Comparison of ENCODE assay signal across 17 cellular contexts in the genomic region with DNA sequence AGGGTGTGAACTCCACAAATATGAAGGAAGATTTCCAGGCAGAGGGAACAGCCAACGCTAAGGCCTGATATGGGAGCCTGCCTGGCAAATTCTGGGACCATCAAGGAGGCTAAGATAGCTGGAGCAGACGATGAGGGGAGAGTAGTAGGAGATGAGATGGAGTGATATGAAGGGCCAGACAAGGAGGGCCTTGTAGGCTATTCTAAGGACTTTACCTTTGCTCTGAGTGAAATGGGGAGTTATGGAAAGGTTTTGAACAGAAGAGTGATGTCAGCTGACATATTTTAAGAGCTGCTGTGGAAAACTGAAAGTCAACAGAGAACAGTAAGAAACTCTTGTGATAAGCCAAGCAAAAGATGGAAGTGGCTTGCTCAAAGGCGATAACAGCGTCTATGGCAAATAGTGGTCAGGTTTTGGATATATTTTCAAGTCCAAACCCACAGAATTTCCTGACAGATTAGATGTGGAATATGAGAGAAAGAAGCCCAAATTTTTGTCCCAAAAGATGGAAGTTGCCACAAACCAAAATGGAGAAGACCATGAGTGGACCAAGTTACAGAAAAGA. TPM values are rescaled to one million over a fixed set of nuclear protein-coding genes. Genes with fewer than 3 reads are reported as not detected.
A peak's percentile ranks its signal among the peaks of the same experiment; 100 is the strongest.
DNase-seq lines count a peak whose midpoint lies in the region; ATAC-seq, FAIRE-seq and TF ChIP-seq lines count a peak whose summit lies in the region.
"Had no signal": no experiment of that assay in that cellular context is flagged by ENCODE, and none has a peak within 500 bp of the region (broad histone marks: within the 10 kb centered on the region; RNA-seq: fewer than 3 reads in every experiment).

No MANE protein-coding gene starts in this region.

- H3K4me3 Mint-ChIP-seq in CD4-positive, alpha-beta memory T cell = peak overlapping the region in 6 of 8 donors; percentile 12 to 53 (median 34)

- 0 out of 2 replicates have a peak, but pooled peaks have one; percentile 61 for TF ChIP-seq EP300 in K562 (IDR thresholded peaks at IDR 0.05; ENCODE audit: low read length)

- peaks cover 0 to 14% of the 10 kb centered on the region in 2 donors for H3K36me3 Mint-ChIP-seq in CD4-positive, alpha-beta memory T cell

- peak overlapping the region; percentile 30 to 100 (median 75) for H3K27ac Mint-ChIP-seq in CD4-positive, alpha-beta memory T cell

- FAIRE-seq in K562 (lab: Jason Lieb, UNC) (peak; percentile 52), kidney (lab: Jason Lieb, UNC) (no peak)
- FAIRE-seq: bronchial epithelial cell, pancreas had no signal

- 5% methylated on average over 4 of the region's 4 CpGs for WGBS in K562 (ENCODE audit: insufficient coverage, low coverage, missing lambda C conversion rate)

- ATAC-seq in K562 (no peak), GM19351 (IDR thresholded peaks at IDR 0.05; ENCODE audit: unreplicated experiment) (no peak)
- ATAC-seq: activated naive CD4-positive, alpha-beta T cell treated with anti-CD3 and anti-CD28 coated beads, Interleukin-2, amount 50 U/mL, for 72 hours; left ventricle myocardium superior; pancreas; sciatic nerve had no signal

- no peaks in the 10 kb centered on the region for H3K27me3 ChIP-seq in CD4-positive, alpha-beta memory T cell (ENCODE audit: insufficient read depth, low read length)
- H3K27me3 ChIP-seq in K562 (ENCODE audit: control insufficient read depth in 2 of 2, insufficient read depth in 2 of 2, low read length in 2 of 2) (no peaks in the 10 kb centered on the region), osteoblast (ENCODE audit: insufficient read depth, low read length) (no peaks in the 10 kb centered on the region)
- H3K27me3 ChIP-seq: dorsolateral prefrontal cortex, pancreas, SJSA1, vagina had no signal

- H3K4me1 Mint-ChIP-seq in CD4-positive, alpha-beta memory T cell = peaks cover 25 to 46% (median 30%) of the 10 kb centered on the region in 4 donors

- CTCF ChIA-PET in CD4-positive, alpha-beta memory T cell (lab: Charles Lee; ENCODE audit: partially characterized antibody) = interaction anchor here (0.8 to 1.4 kb wide), 2 partner anchors 11 to 723 kb away, joined by 3 to 4 read pairs; no protein-coding TSS in a partner anchor
- CTCF ChIA-PET in HEK293 (lab: Yijun Ruan, JAX) (interaction anchor here (1.0 kb wide), 1 partner anchor 12 kb away, joined by 4 read pairs; no protein-coding TSS in a partner anchor), K562 (lab: Yijun Ruan, JAX; ENCODE audit: low intra/inter-chr PET ratio) (no interaction called here)

- TF ChIP-seq CTCF in HEK293 (tag by site-specific recombination; IDR thresholded peaks at IDR 0.05) = no peak
- TF ChIP-seq CTCF in K562 (IDR thresholded peaks at IDR 0.05 in 2 of 3, conservative IDR thresholded peaks at IDR 0.05 in 1 of 3; ENCODE audit: insufficient read depth in 2 of 3, low read depth in 1 of 3, low read length in 3 of 3) = no peak
- TF ChIP-seq CTCF in osteoblast (IDR thresholded peaks at IDR 0.05; ENCODE audit: extremely low read depth, low read depth, low read length) = no peak
- TF ChIP-seq CTCF in kidney (IDR thresholded peaks at IDR 0.05; ENCODE audit: borderline replicate concordance, extremely low read depth, insufficient read depth) = no peak

- H3K9ac ChIP-seq in K562 (ENCODE audit: insufficient read depth in 1 of 2, low read depth in 2 of 2, low read length in 2 of 2) (peak overlapping the region; percentile 46 to 53; a peak in 3 of 4 replicates), kidney (ENCODE audit: low read length in 2 of 2) (no peak overlapping the region)

- TF ChIP-seq RAD21 in K562 (CRISPR knock-in tag; conservative IDR thresholded peaks at IDR 0.05 in 1 of 2, IDR thresholded peaks at IDR 0.05 in 1 of 2) = no peak

- peaks cover 37% of the 10 kb centered on the region for H3K4me1 ChIP-seq in CD4-positive, alpha-beta memory T cell (ENCODE audit: insufficient read depth, low read length)
- peaks cover 3% of the 10 kb centered on the region; the same call in 1 of the 2 replicates for H3K4me1 ChIP-seq in HEK293 (ENCODE audit: control insufficient read depth, insufficient read depth, low read length)
- peaks cover 23 to 29% of the 10 kb centered on the region in 2 experiments for H3K4me1 ChIP-seq in K562 (replicated peaks in 1 of 2; ENCODE audit: control insufficient read depth in 2 of 2, insufficient read depth in 2 of 2, low read length in 2 of 2)
- H3K4me1 ChIP-seq in osteoblast (ENCODE audit: insufficient read depth, low read length) = peaks cover 16% of the 10 kb centered on the region
- peaks cover 5 to 7% of the 10 kb centered on the region in 2 donors for H3K4me1 ChIP-seq in kidney (ENCODE audit: control insufficient read depth in 1 of 2, insufficient read depth in 1 of 2, low read depth in 1 of 2, low read length in 2 of 2)

- peaks cover 0 to 1% of the 10 kb centered on the region in 2 donors for H3K27me3 Mint-ChIP-seq in CD4-positive, alpha-beta memory T cell
- H3K27me3 Mint-ChIP-seq: stimulated activated naive CD8-positive, alpha-beta T cell treated with anti-CD3 and anti-CD28 coated beads, Interleukin-15, Interleukin-2, amounts not matched to agents 100 ng/mL and 50 ng/mL, for 24 hours had no signal

- H3K36me3 ChIP-seq in CD4-positive, alpha-beta memory T cell (ENCODE audit: insufficient read depth, low read length) = no peaks in the 10 kb centered on the region
- H3K36me3 ChIP-seq in HEK293 (ENCODE audit: control insufficient read depth in 2 of 2, insufficient read depth in 1 of 2, low read length in 2 of 2) (no peaks in the 10 kb centered on the region), K562 (ENCODE audit: control insufficient read depth, insufficient read depth, low read length) (peaks cover 7% of the 10 kb centered on the region; the same call in 1 of the 3 replicates), osteoblast (ENCODE audit: insufficient read depth, low read length) (no peaks in the 10 kb centered on the region), kidney (ENCODE audit: control insufficient read depth in 1 of 2, insufficient read depth in 2 of 2, low read length in 2 of 2) (no peaks in the 10 kb centered on the region)
- H3K36me3 ChIP-seq: pancreas, vagina had no signal

- H3K9me1 ChIP-seq in K562 (ENCODE audit: control insufficient read depth, insufficient read depth, low read length) = no peaks in the 10 kb centered on the region

- BruUV-seq in K562 (replicated peaks; lab: Mats Ljungman, UMichigan) = no TSS peak

- H3K9me3 ChIP-seq in CD4-positive, alpha-beta memory T cell (ENCODE audit: control insufficient read depth in 1 of 2, low read length in 2 of 2) = no peaks in the 10 kb centered on the region
- H3K9me3 ChIP-seq in HEK293 (ENCODE audit: control insufficient read depth, insufficient read depth, low read depth, low read length) (no peaks in the 10 kb centered on the region), K562 (replicated peaks; ENCODE audit: control insufficient read depth, insufficient read depth, low read depth, low read length) (no peaks in the 10 kb centered on the region), osteoblast (ENCODE audit: low read depth, low read length) (no peaks in the 10 kb centered on the region), kidney (ENCODE audit: control insufficient read depth in 1 of 2, low read length in 2 of 2) (no peaks in the 10 kb centered on the region)
- H3K9me3 ChIP-seq: pancreas, SJSA1, vagina had no signal

- in situ Hi-C loops in K562 (cut with MboI) = no loop called here

- H3K9me3 Mint-ChIP-seq in CD4-positive, alpha-beta memory T cell = no peaks in the 10 kb centered on the region

- intact Hi-C loops in CD4-positive, alpha-beta memory T cell (cut with micrococcal nuclease) = loop anchor here (5.0 to 10.0 kb wide), 2 partner anchors 136 to 337 kb away; partner anchors contain the start of genes CAPN2 and DEGS1
- intact Hi-C loops in K562 (cut with micrococcal nuclease) (loop anchor here (5.0 kb wide), 1 partner anchor 484 kb away; the partner anchor contains the start of gene NVL), kidney (cut with DNase I) (no loop called here)

- POLR2A ChIA-PET in CD4-positive, alpha-beta memory T cell (lab: Charles Lee; ENCODE audit: partially characterized antibody) = interaction anchor here (4.4 kb wide), 1 partner anchor 15 kb away, joined by 36 read pairs; no protein-coding TSS in a partner anchor
- POLR2A ChIA-PET in HEK293 (lab: Yijun Ruan, JAX) (interaction anchor here (4.3 kb wide), 1 partner anchor 12 kb away, joined by 21 read pairs; no protein-coding TSS in a partner anchor), K562 (lab: Yijun Ruan, JAX) (interaction anchor here (0.6 to 3.5 kb wide), 4 partner anchors 9 to 259 kb away, joined by 3 to 22 read pairs (median 4); no protein-coding TSS in a partner anchor)

- DNase-seq in CD4-positive, alpha-beta memory T cell = no peak
- peak in 1 of 4 experiments; percentile 80 for DNase-seq in K562 (ENCODE audit: extremely low read depth in 1 of 4, low spot score in 3 of 4)
- DNase-seq in osteoblast (ENCODE audit: insufficient read length, low spot score, missing footprints) = no peak
- DNase-seq in SKM-1 (lab: John Stamatoyannopoulos, UW; ENCODE audit: unreplicated experiment) = no peak
- no peak for DNase-seq in kidney
- DNase-seq: dorsolateral prefrontal cortex, left ventricle myocardium superior, NCI-H1436, pancreas had no signal

- H2AFZ ChIP-seq in K562 (ENCODE audit: low read depth, low read length) (peak overlapping the region; percentile 85), osteoblast (ENCODE audit: low read length) (peak overlapping the region; percentile 32)

- no peak for TF ChIP-seq POLR2A in K562 (conservative IDR thresholded peaks at IDR 0.05)

- H3K79me2 ChIP-seq in K562 (ENCODE audit: control insufficient read depth, insufficient read depth, low read length) (peaks cover 36% of the 10 kb centered on the region), osteoblast (ENCODE audit: insufficient read depth, low read length) (peaks cover 25% of the 10 kb centered on the region)

- no peak overlapping the region for H3K4me3 ChIP-seq in CD4-positive, alpha-beta memory T cell (ENCODE audit: low read length in 2 of 2)
- H3K4me3 ChIP-seq in HEK293 (ENCODE audit: low read depth, low read length) = no peak overlapping the region
- H3K4me3 ChIP-seq in K562 = no peak overlapping the region
- H3K4me3 ChIP-seq in osteoblast (ENCODE audit: insufficient read depth, low read length) = no peak overlapping the region
- H3K4me3 ChIP-seq in kidney (ENCODE audit: low read length in 2 of 2) = no peak overlapping the region
- H3K4me3 ChIP-seq: pancreas, SJSA1, vagina had no signal

- H4K20me1 ChIP-seq in K562 (replicated peaks; ENCODE audit: control insufficient read depth, insufficient read depth, low read length) (peaks cover 4% of the 10 kb centered on the region; the same call in 1 of the 2 replicates), osteoblast (ENCODE audit: insufficient read depth, low read length) (no peaks in the 10 kb centered on the region)

- H3K4me2 ChIP-seq in K562 (ENCODE audit: insufficient read depth, low read length) (peak overlapping the region; percentile 66), osteoblast (ENCODE audit: insufficient read depth, low read length) (no peak overlapping the region)

- no peak overlapping the region for H3K27ac ChIP-seq in CD4-positive, alpha-beta memory T cell (ENCODE audit: low read depth, low read length)
- H3K27ac ChIP-seq in HEK293 (ENCODE audit: extremely low read depth, low read depth, low read length) (no peak overlapping the region), K562 (ENCODE audit: extremely low read depth, low read depth, low read length) (peak overlapping the region; percentile 69), osteoblast (ENCODE audit: low read depth, low read length) (no peak overlapping the region), kidney (ENCODE audit: low read depth in 2 of 2, low read length in 2 of 2) (no peak overlapping the region)
- H3K27ac ChIP-seq: SJSA1 had no signal

RNA-seq across cellular contexts. Expression of gene TP53BP2, which starts 2.1 kb away (rescaled TPM):
- 10 to 100 TPM; 48.3 to 49.8 TPM for total RNA-seq in CD4-positive, alpha-beta memory T cell
- polyA plus RNA-seq in CD4-positive, alpha-beta memory T cell = 10 to 100 TPM in 1 of 2 donors, 1 to 10 TPM in 1; 8.5 to 19.3 TPM
- 148 and 229 TPM in 2 replicates for total RNA-seq in K562 (2011; cell fraction: chromatin; rRNA removed; ENCODE audit: low replicate concordance)
- 41.5 and 70.5 TPM in 2 replicates for total RNA-seq in K562 (2011; cell fraction: nucleolus; rRNA removed)
- total RNA-seq in K562 (2011; cell fraction: nucleoplasm; rRNA removed) = 85.0 and 85.5 TPM in 2 replicates
- total RNA-seq in K562 (2014; rRNA removed) (40.1 and 43.1 TPM in 2 replicates), K562 (2014; rRNA removed; fragmentation: Illumina TruSeq; extraction: Trizol) (50.4 and 50.6 TPM in 2 replicates), K562 (2015; rRNA removed; fragmentation: Illumina TruSeq; extraction: Trizol) (51.9 and 55.1 TPM in 2 replicates), K562 (2021) (54.3 and 69.6 TPM in 2 replicates), osteoblast (27.1 and 31.8 TPM in 2 replicates), kidney (45.9 TPM)
- polyA plus RNA-seq in K562 (2011; rRNA removed) (30.0 and 37.5 TPM in 2 replicates), K562 (2014; fragmentation: Illumina TruSeq; extraction: Trizol) (47.5 and 55.6 TPM in 2 replicates), K562 (2014; fragmentation: Nextera tagmentation; extraction: Ambion mirVana) (10 to 100 TPM; 17.0 to 20.7 TPM), K562 (2014; rRNA removed) (39.2 and 39.6 TPM in 2 replicates), kidney (ENCODE audit: insufficient read depth, low read depth, low replicate concordance) (10.3 TPM)
- 18.2 and 23.5 TPM in 2 replicates for polyA plus RNA-seq in K562 (2011; cell fraction: cytosol; rRNA removed)
- 34.9 and 41.6 TPM in 2 replicates for polyA plus RNA-seq in K562 (2011; cell fraction: nucleus; rRNA removed)
- polyA plus RNA-seq in K562 (2012) = 23.5 and 27.0 TPM in 2 replicates
- polyA minus RNA-seq in K562 (2011; rRNA and poly(A)+ RNA removed) = 125 and 160 TPM in 2 replicates
- 26.9 and 28.9 TPM in 2 replicates for polyA minus RNA-seq in K562 (2011; cell fraction: cytosol; rRNA and poly(A)+ RNA removed)
- 56.0 and 75.9 TPM in 2 replicates for polyA minus RNA-seq in K562 (2011; cell fraction: nucleus; rRNA and poly(A)+ RNA removed)

Comparison
In these comparisons a context has a peak if more than half of its experiments do, and no peak if none do; other contexts are left out.
1. H3K9ac ChIP-seq: peak in K562 (2 of 2); none in kidney (0 of 2).